Comparison of ENCODE assay signal across 1 cellular context in genomic region chr6:93295631-93296030, GRCh38.
TF ChIP-seq lines count a peak whose summit lies in the region.

No MANE protein-coding gene starts in this region.

TF ChIP-seq in K562, 482 proteins besides CTCF, POLR2A, EP300 and RAD21 (continued from another document):
- TF ChIP-seq UBTF (IDR thresholded peaks at IDR 0.05; ENCODE audit: borderline replicate concordance in 1 of 2, low read depth in 2 of 2, low read length in 2 of 2) (no peak), C11orf30 (IDR thresholded peaks at IDR 0.05; ENCODE audit: low read depth) (peak; percentile 77), ZNF316 (IDR thresholded peaks at IDR 0.05) (peak; percentile 92), ATF3 (IDR thresholded peaks at IDR 0.05) (no peak), ATF3 (CRISPR knock-in tag; conservative IDR thresholded peaks at IDR 0.05) (no peak), ELF2 (CRISPR knock-in tag; IDR thresholded peaks at IDR 0.05) (no peak), SP2 (IDR thresholded peaks at IDR 0.05; ENCODE audit: extremely low read depth, low read depth, low read length, poor library complexity, severe bottlenecking) (no peak), DACH1 (IDR thresholded peaks at IDR 0.05; ENCODE audit: partially characterized antibody) (no peak), ZNF589 (CRISPR knock-in tag; IDR thresholded peaks at IDR 0.05; ENCODE audit: low read depth) (no peak), MAFK (IDR thresholded peaks at IDR 0.05; ENCODE audit: low read length) (peak; percentile 96), MAFG (tag; conservative IDR thresholded peaks at IDR 0.05) (peak; percentile 77), ARID3A (IDR thresholded peaks at IDR 0.05; ENCODE audit: borderline replicate concordance, low read depth, low read length) (no peak), ZNF124 (CRISPR knock-in tag; IDR thresholded peaks at IDR 0.05) (no peak), CTBP1 (IDR thresholded peaks at IDR 0.05; ENCODE audit: borderline replicate concordance) (no peak), STAT5B (CRISPR knock-in tag; IDR thresholded peaks at IDR 0.05) (no peak), U2AF2 (optimal IDR thresholded peaks at IDR 0.05; ENCODE audit: low read depth, low read length) (no peak), MAFF (IDR thresholded peaks at IDR 0.05; ENCODE audit: low read length) (peak; percentile 91)
